30 cellular contexts compared by ENCODE assay signal in the genomic region with DNA sequence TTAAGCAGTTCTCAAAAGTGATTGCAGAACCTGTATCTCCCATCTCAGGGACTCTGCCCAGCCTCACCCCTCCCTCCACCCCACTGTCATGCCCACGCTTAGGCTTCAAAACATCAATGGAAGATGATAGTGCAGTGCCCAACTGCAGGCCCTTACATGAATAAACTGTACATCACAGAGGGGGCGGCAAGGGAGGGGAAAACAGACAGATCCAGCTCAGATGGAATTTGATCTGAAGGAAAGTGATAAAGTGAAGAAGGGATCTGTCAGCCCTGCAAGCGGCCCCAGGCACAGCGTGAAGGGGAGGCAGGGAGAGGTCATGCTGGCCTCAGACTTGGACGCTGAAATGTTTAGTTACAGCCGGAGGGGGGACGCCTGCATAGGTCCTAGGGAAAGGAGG. TPM values are rescaled to one million over a fixed set of nuclear protein-coding genes. Genes with fewer than 3 reads are reported as not detected.
"Had no signal": no experiment of that assay in that cellular context is flagged by ENCODE, and none has a peak within 500 bp of the region (broad histone marks: within the 10 kb centered on the region; RNA-seq: fewer than 3 reads in every experiment).

No MANE protein-coding gene starts in this region.

- H3K27ac ChIP-seq: heart left ventricle, lower lobe of right lung, neutrophil, ovary, skin epidermis, suprapubic skin, thoracic aorta, tibial artery, uterus had no signal

- H3K36me3 ChIP-seq: heart left ventricle, lower lobe of right lung, neutrophil, ovary, suprapubic skin, thoracic aorta, tibial artery, uterus had no signal

- H3K36me3 Mint-ChIP-seq: immature natural killer cell; naive thymus-derived CD4-positive, alpha-beta T cell; natural killer cell treated with Interleukin-12 subunit alpha and Interleukin-12 subunit beta and Interleukin-15 and Interleukin-18, amount 100 ng/mL, for 72 hours; stimulated activated naive B cell treated with anti-CD40 and anti-IgM and Interleukin-4, amounts not matched to agents 10 μg/mL and 1 μg/mL and 100 μg/mL, for 72 hours had no signal

- H3K9me3 Mint-ChIP-seq: immature natural killer cell; natural killer cell treated with Interleukin-12 subunit alpha and Interleukin-12 subunit beta and Interleukin-15 and Interleukin-18, amount 100 ng/mL, for 72 hours; stimulated activated naive B cell treated with anti-CD40 and anti-IgM and Interleukin-4, amounts not matched to agents 10 μg/mL and 1 μg/mL and 100 μg/mL, for 72 hours had no signal

- H3K4me1 ChIP-seq: heart left ventricle, lower lobe of right lung, suprapubic skin, tibial artery, uterus had no signal

- ATAC-seq: heart left ventricle; left lobe of liver; lower lobe of right lung; mucosa of descending colon; naive thymus-derived CD4-positive, alpha-beta T cell; natural killer cell treated with Interleukin-12 subunit alpha and Interleukin-12 subunit beta and Interleukin-15 and Interleukin-18, amount 100 ng/mL, for 72 hours; right cardiac atrium; sciatic nerve; stimulated activated naive B cell treated with anti-CD40 and anti-IgM and Interleukin-4, amounts not matched to agents 10 μg/mL and 1 μg/mL and 100 μg/mL, for 72 hours; stimulated activated naive CD8-positive, alpha-beta T cell treated with anti-CD3 and anti-CD28 coated beads, Interleukin-15, Interleukin-2, amounts not matched to agents 100 U/mL and 50 U/mL, for 24 hours had no signal

- H3K27me3 ChIP-seq: heart left ventricle, neutrophil, ovary, suprapubic skin, tibial artery, uterus had no signal

- DNase-seq: glutamatergic neuron; heart left ventricle; hypothalamus; immature natural killer cell; lower lobe of right lung; mammary epithelial cell; mesenchymal stem cell; midbrain; mucosa of descending colon; naive thymus-derived CD4-positive, alpha-beta T cell; occipital lobe; ovary; right cardiac atrium; stimulated activated CD4-positive, alpha-beta T cell treated with anti-CD3 and anti-CD28 coated beads, Interleukin-12 subunit alpha, Interleukin-12 subunit beta, amount 100 ng/mL, for 4 hours; stimulated activated CD4-positive, alpha-beta T cell treated with anti-CD3 and anti-CD28 coated beads, Interleukin-15, amount 100 ng/mL, for 24 hours; stimulated activated CD4-positive, alpha-beta T cell treated with anti-CD3 and anti-CD28 coated beads, Interleukin-2, amount 100 ng/mL, for 24 hours; stimulated activated CD4-positive, alpha-beta T cell treated with anti-CD3 and anti-CD28 coated beads, Interleukin-4, amount 100 ng/mL, for 1 hour; stimulated activated naive B cell treated with anti-CD40 and anti-IgM and Interleukin-4, amounts not matched to agents 10 μg/mL and 1 μg/mL and 100 μg/mL, for 72 hours; stimulated activated naive CD8-positive, alpha-beta T cell treated with anti-CD3 and anti-CD28 coated beads, Interleukin-15, Interleukin-2, amounts not matched to agents 100 U/mL and 50 U/mL, for 24 hours; tibial artery; trophoblast cell; uterus had no signal

- H3K27ac Mint-ChIP-seq: immature natural killer cell; naive thymus-derived CD4-positive, alpha-beta T cell; natural killer cell treated with Interleukin-12 subunit alpha and Interleukin-12 subunit beta and Interleukin-15 and Interleukin-18, amount 100 ng/mL, for 72 hours; progenitor cell of endocrine pancreas; stimulated activated naive B cell treated with anti-CD40 and anti-IgM and Interleukin-4, amounts not matched to agents 10 μg/mL and 1 μg/mL and 100 μg/mL, for 72 hours had no signal

- H3K4me3 ChIP-seq: heart left ventricle, lower lobe of right lung, mucosa of descending colon, ovary, skin epidermis, suprapubic skin, thoracic aorta, tibial artery, uterus had no signal

- H3K4me1 Mint-ChIP-seq: immature natural killer cell; naive thymus-derived CD4-positive, alpha-beta T cell; stimulated activated naive B cell treated with anti-CD40 and anti-IgM and Interleukin-4, amounts not matched to agents 10 μg/mL and 1 μg/mL and 100 μg/mL, for 72 hours had no signal

- H3K27me3 Mint-ChIP-seq: progenitor cell of endocrine pancreas had no signal

- H3K4me3 Mint-ChIP-seq: immature natural killer cell; naive thymus-derived CD4-positive, alpha-beta T cell; natural killer cell treated with Interleukin-12 subunit alpha and Interleukin-12 subunit beta and Interleukin-15 and Interleukin-18, amount 100 ng/mL, for 72 hours; stimulated activated naive B cell treated with anti-CD40 and anti-IgM and Interleukin-4, amounts not matched to agents 10 μg/mL and 1 μg/mL and 100 μg/mL, for 72 hours had no signal

- H3K9me3 ChIP-seq: lower lobe of right lung, mucosa of descending colon, neutrophil, ovary, suprapubic skin, thoracic aorta, tibial artery, uterus had no signal

RNA-seq across cellular contexts. Expression of a gene that starts 38.5 kb away (rescaled TPM):
- total RNA-seq: mammary epithelial cell; naive thymus-derived CD4-positive, alpha-beta T cell; natural killer cell treated with Interleukin-12 subunit alpha and Interleukin-12 subunit beta and Interleukin-15 and Interleukin-18, amount 100 ng/mL, for 72 hours had no signal
- polyA plus RNA-seq: immature natural killer cell; mammary epithelial cell; naive thymus-derived CD4-positive, alpha-beta T cell had no signal
